ENCODE assay signal across 8 cellular contexts in the genomic region with DNA sequence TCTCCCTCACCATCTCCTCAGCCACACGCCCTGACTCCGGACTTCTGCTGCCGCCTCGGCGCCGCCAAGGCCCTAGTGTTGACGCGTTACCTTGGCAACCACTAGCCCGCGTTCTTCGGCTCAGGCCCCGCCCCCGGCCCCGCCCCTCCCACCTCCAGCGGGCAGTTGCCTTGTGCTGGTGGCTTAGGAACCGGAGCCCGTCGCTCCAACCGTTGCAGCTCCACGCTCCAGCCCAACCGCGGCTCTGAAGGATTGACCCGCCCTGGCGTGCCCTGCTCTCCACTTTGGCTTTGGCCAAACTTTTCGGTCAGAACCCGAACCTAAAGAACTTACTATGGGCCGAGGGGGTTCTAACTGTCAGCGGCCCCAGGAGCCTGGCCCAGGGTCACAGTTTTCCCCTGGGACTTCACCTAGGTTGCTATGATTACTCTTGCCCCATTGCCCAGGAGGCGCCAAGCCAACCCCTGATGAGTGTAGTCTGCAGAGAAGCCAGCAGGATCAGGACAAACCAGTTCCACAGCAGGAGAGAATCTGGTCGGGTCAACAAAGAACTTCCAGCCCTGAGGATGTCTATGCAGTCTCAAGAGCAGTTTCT. TPM values are rescaled to one million over a fixed set of nuclear protein-coding genes. Genes with fewer than 3 reads are reported as not detected.
DNase-seq lines count a peak whose midpoint lies in the region; ATAC-seq and TF ChIP-seq lines count a peak whose summit lies in the region.

A gene with protein sequence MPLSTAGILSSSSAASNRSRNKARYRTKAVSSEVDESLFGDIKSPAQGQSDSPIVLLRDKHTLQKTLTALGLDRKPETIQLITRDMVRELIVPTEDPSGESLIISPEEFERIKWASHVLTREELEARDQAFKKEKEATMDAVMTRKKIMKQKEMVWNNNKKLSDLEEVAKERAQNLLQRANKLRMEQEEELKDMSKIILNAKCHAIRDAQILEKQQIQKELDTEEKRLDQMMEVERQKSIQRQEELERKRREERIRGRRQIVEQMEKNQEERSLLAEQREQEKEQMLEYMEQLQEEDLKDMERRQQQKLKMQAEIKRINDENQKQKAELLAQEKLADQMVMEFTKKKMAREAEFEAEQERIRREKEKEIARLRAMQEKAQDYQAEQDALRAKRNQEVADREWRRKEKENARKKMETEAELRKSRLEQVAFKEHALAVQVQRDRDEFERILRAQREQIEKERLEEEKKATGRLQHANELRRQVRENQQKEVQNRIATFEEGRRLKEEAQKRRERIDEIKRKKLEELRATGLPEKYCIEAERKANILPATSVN (minus strand): TSS at position 80 of the 595 bp plus-strand sequence. CDS start 67 bp downstream, at position 13.

- peak; percentile 18 for DNase-seq in activated naive CD8-positive, alpha-beta T cell treated with anti-CD3 and anti-CD28 coated beads for 36 hours
- no peak for DNase-seq in activated naive CD8-positive, alpha-beta T cell treated with anti-CD3 and anti-CD28 coated beads, Interleukin-2, amount 50 U/mL, for 24 hours
- peak; percentile 45 for DNase-seq in NOMO-1 treated with DMSO at 0.1 percent for 48 hours (lab: John Stamatoyannopoulos, UW; ENCODE audit: unreplicated experiment)
- peak; percentile 77 for DNase-seq in fibroblast of lung (ENCODE audit: low read depth in 2 of 2)
- peak; percentile 98 for DNase-seq in neural progenitor cell (ENCODE audit: low spot score)
- no peak for DNase-seq in pons (ENCODE audit: low spot score)
- DNase-seq in stimulated activated naive CD8-positive, alpha-beta T cell treated with anti-CD3 and anti-CD28 coated beads, Interleukin-15, amount 100 ng/mL, for 72 hours: no peak
- no peak for DNase-seq in cerebellum (ENCODE audit: low spot score)

- H3K9me3 Mint-ChIP-seq in activated naive CD8-positive, alpha-beta T cell treated with anti-CD3 and anti-CD28 coated beads for 36 hours: no peaks in the 10 kb centered on the region
- H3K9me3 Mint-ChIP-seq in activated naive CD8-positive, alpha-beta T cell treated with anti-CD3 and anti-CD28 coated beads, Interleukin-2, amount 50 U/mL, for 24 hours: no peaks in the 10 kb centered on the region
- peaks cover 9% of the 10 kb centered on the region for H3K9me3 Mint-ChIP-seq in neural progenitor cell
- peaks cover 0 to 6% of the 10 kb centered on the region in 2 donors for H3K9me3 Mint-ChIP-seq in stimulated activated naive CD8-positive, alpha-beta T cell treated with anti-CD3 and anti-CD28 coated beads, Interleukin-15, amount 100 ng/mL, for 72 hours

- H3F3A ChIP-seq in neural progenitor cell (ENCODE audit: low read depth): peaks cover 14% of the 10 kb centered on the region

- H3K79me2 ChIP-seq in fibroblast of lung (ENCODE audit: control insufficient read depth, insufficient read depth, low read length) (no peaks in the 10 kb centered on the region), neural progenitor cell (ENCODE audit: low read depth) (no peaks in the 10 kb centered on the region)

- H3K4me3 ChIP-seq in fibroblast of lung (replicated peaks in 1 of 4; ENCODE audit: control extremely low read depth in 1 of 4, insufficient read depth in 1 of 4, low read depth in 3 of 4, low read length in 4 of 4) (no peak within 1 kb of the TSS), neural progenitor cell (peak within 1 kb of the TSS; percentile 25)

- H3K4me1 ChIP-seq in fibroblast of lung (ENCODE audit: control insufficient read depth, extremely low read depth, insufficient read depth, low read length) (peaks cover 3% of the 10 kb centered on the region), neural progenitor cell (peaks cover 9% of the 10 kb centered on the region)

- no peaks in the 10 kb centered on the region for H3K4me1 Mint-ChIP-seq in activated naive CD8-positive, alpha-beta T cell treated with anti-CD3 and anti-CD28 coated beads for 36 hours
- H3K4me1 Mint-ChIP-seq in activated naive CD8-positive, alpha-beta T cell treated with anti-CD3 and anti-CD28 coated beads, Interleukin-2, amount 50 U/mL, for 24 hours: no peaks in the 10 kb centered on the region
- peaks cover 19% of the 10 kb centered on the region for H3K4me1 Mint-ChIP-seq in neural progenitor cell
- no peaks in the 10 kb centered on the region for H3K4me1 Mint-ChIP-seq in stimulated activated naive CD8-positive, alpha-beta T cell treated with anti-CD3 and anti-CD28 coated beads, Interleukin-15, amount 100 ng/mL, for 72 hours

- H3K36me3 ChIP-seq in fibroblast of lung (ENCODE audit: control insufficient read depth, insufficient read depth, low read length): no peaks in the 10 kb centered on the region
- H3K36me3 ChIP-seq in neural progenitor cell: no peaks in the 10 kb centered on the region

- H3K27me3 Mint-ChIP-seq in activated naive CD8-positive, alpha-beta T cell treated with anti-CD3 and anti-CD28 coated beads for 36 hours: no peaks in the 10 kb centered on the region
- H3K27me3 Mint-ChIP-seq in activated naive CD8-positive, alpha-beta T cell treated with anti-CD3 and anti-CD28 coated beads, Interleukin-2, amount 50 U/mL, for 24 hours: no peaks in the 10 kb centered on the region
- peaks cover 14% of the 10 kb centered on the region for H3K27me3 Mint-ChIP-seq in neural progenitor cell (ENCODE audit: insufficient read depth, low read depth)
- H3K27me3 Mint-ChIP-seq in stimulated activated naive CD8-positive, alpha-beta T cell treated with anti-CD3 and anti-CD28 coated beads, Interleukin-15, amount 100 ng/mL, for 72 hours: peaks cover 1% of the 10 kb centered on the region

- H3K36me3 Mint-ChIP-seq in activated naive CD8-positive, alpha-beta T cell treated with anti-CD3 and anti-CD28 coated beads for 36 hours: no peaks in the 10 kb centered on the region
- H3K36me3 Mint-ChIP-seq in activated naive CD8-positive, alpha-beta T cell treated with anti-CD3 and anti-CD28 coated beads, Interleukin-2, amount 50 U/mL, for 24 hours (ENCODE audit: low read depth): no peaks in the 10 kb centered on the region
- H3K36me3 Mint-ChIP-seq in neural progenitor cell: no peaks in the 10 kb centered on the region

- H3K27ac ChIP-seq in fibroblast of lung (ENCODE audit: insufficient read depth, low read length) (peak within 1 kb of the TSS; percentile 59), neural progenitor cell (no peak within 1 kb of the TSS)

- H3K27me3 ChIP-seq in fibroblast of lung (ENCODE audit: control insufficient read depth, insufficient read depth, low read length) (no peaks in the 10 kb centered on the region), neural progenitor cell (peaks cover 18% of the 10 kb centered on the region)

- TF ChIP-seq CTCF in fibroblast of lung (conservative IDR thresholded peaks at IDR 0.05 in 1 of 2, IDR thresholded peaks at IDR 0.05 in 1 of 2; ENCODE audit: low read depth in 1 of 2, low read length in 2 of 2) (no peak), neural progenitor cell (IDR thresholded peaks at IDR 0.05) (no peak)

- H4K20me1 ChIP-seq in fibroblast of lung (ENCODE audit: control insufficient read depth, extremely low read depth, insufficient read depth, low read length): no peaks in the 10 kb centered on the region
- no peaks in the 10 kb centered on the region for H4K20me1 ChIP-seq in neural progenitor cell (ENCODE audit: low read depth)

- no peak within 1 kb of the TSS for H3K27ac Mint-ChIP-seq in activated naive CD8-positive, alpha-beta T cell treated with anti-CD3 and anti-CD28 coated beads for 36 hours
- H3K27ac Mint-ChIP-seq in activated naive CD8-positive, alpha-beta T cell treated with anti-CD3 and anti-CD28 coated beads, Interleukin-2, amount 50 U/mL, for 24 hours: no peak within 1 kb of the TSS
- H3K27ac Mint-ChIP-seq in neural progenitor cell: peak within 1 kb of the TSS; percentile 93
- peak within 1 kb of the TSS in 1 of 2 donors; percentile 35 for H3K27ac Mint-ChIP-seq in stimulated activated naive CD8-positive, alpha-beta T cell treated with anti-CD3 and anti-CD28 coated beads, Interleukin-15, amount 100 ng/mL, for 72 hours

- no peak for ATAC-seq in activated naive CD8-positive, alpha-beta T cell treated with anti-CD3 and anti-CD28 coated beads, Interleukin-2, amount 50 U/mL, for 24 hours
- ATAC-seq in stimulated activated naive CD8-positive, alpha-beta T cell treated with anti-CD3 and anti-CD28 coated beads, Interleukin-15, amount 100 ng/mL, for 72 hours: no peak

- no peak within 1 kb of the TSS for H3K4me2 ChIP-seq in fibroblast of lung (ENCODE audit: extremely low read depth, insufficient read depth, low read length)
- peak within 1 kb of the TSS; percentile 67 for H3K4me2 ChIP-seq in neural progenitor cell

- H3K9me3 ChIP-seq in fibroblast of lung (ENCODE audit: control insufficient read depth, insufficient read depth, low read depth, low read length): no peaks in the 10 kb centered on the region
- H3K9me3 ChIP-seq in neural progenitor cell (ENCODE audit: low read depth): no peaks in the 10 kb centered on the region

- H2AFZ ChIP-seq in fibroblast of lung (ENCODE audit: low read length): no peak within 1 kb of the TSS
- peak within 1 kb of the TSS; percentile 87 for H2AFZ ChIP-seq in neural progenitor cell (replicated peaks)

- H3K9ac ChIP-seq in fibroblast of lung (ENCODE audit: insufficient read depth, low read length): no peak within 1 kb of the TSS
- no peak within 1 kb of the TSS for H3K9ac ChIP-seq in neural progenitor cell

- no peak within 1 kb of the TSS for H3K4me3 Mint-ChIP-seq in activated naive CD8-positive, alpha-beta T cell treated with anti-CD3 and anti-CD28 coated beads for 36 hours
- H3K4me3 Mint-ChIP-seq in activated naive CD8-positive, alpha-beta T cell treated with anti-CD3 and anti-CD28 coated beads, Interleukin-2, amount 50 U/mL, for 24 hours: no peak within 1 kb of the TSS
- peak within 1 kb of the TSS; percentile 70 for H3K4me3 Mint-ChIP-seq in neural progenitor cell
- no peak within 1 kb of the TSS for H3K4me3 Mint-ChIP-seq in stimulated activated naive CD8-positive, alpha-beta T cell treated with anti-CD3 and anti-CD28 coated beads, Interleukin-15, amount 100 ng/mL, for 72 hours

RNA-seq across cellular contexts. Expression of the gene that starts here (rescaled TPM):
- under 1 TPM; 0.78 to 0.80 TPM for total RNA-seq in activated naive CD8-positive, alpha-beta T cell treated with anti-CD3 and anti-CD28 coated beads for 36 hours
- total RNA-seq in fibroblast of lung (0.51 and 1.5 TPM in 2 replicates), neural progenitor cell (ENCODE audit: low replicate concordance) (not detected in 2 replicates), cerebellum (1.1 TPM)
- 1.1 and 1.2 TPM in 2 replicates for polyA plus RNA-seq in fibroblast of lung
- polyA plus RNA-seq in fibroblast of lung (2012): 0.95 and 1.6 TPM in 2 replicates
- polyA minus RNA-seq in fibroblast of lung (ENCODE audit: low replicate concordance): not detected in 2 replicates

Comparison
In these comparisons a context has a peak if more than half of its experiments do, and no peak if none do; other contexts are left out.
1. Peak in DNase-seq in activated naive CD8-positive, alpha-beta T cell treated with anti-CD3 and anti-CD28 coated beads for 36 hours; RNA of the gene not detected or under 1 TPM.
2. Peak in DNase-seq, H3K4me3 ChIP-seq and H3K4me2 ChIP-seq in neural progenitor cell; RNA of the gene not detected or under 1 TPM.
3. DNase-seq: peak in NOMO-1 treated with DMSO at 0.1 percent for 48 hours (single experiment) and fibroblast of lung (2 of 2); none in activated naive CD8-positive, alpha-beta T cell treated with anti-CD3 and anti-CD28 coated beads, Interleukin-2, amount 50 U/mL, for 24 hours (single experiment), pons (single experiment), stimulated activated naive CD8-positive, alpha-beta T cell treated with anti-CD3 and anti-CD28 coated beads, Interleukin-15, amount 100 ng/mL, for 72 hours (0 of 2) and cerebellum (single experiment).